In the genomic region with DNA sequence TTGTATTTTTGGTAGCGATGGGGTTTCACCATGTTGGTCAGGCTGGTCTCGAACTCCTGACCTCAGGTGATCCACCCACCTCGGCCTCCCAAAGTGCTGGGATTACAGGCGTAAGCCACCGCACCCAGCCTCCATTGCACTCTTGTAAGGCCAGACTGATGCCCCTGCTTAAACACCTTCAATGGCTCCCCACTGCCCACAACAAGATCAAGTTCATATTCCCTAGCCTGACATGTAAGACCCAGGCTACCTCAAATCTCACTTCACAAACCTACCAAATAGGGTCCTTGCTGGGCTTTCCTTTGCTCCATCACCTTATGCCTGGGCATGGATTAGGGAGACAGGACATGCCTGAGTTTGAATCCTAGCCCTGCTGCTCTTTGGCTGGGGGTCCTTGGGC, we compare ENCODE assay signal across 1 cellular context.
TF ChIP-seq lines count a peak whose summit lies in the region.

No MANE protein-coding gene starts in this region.

TF ChIP-seq in HepG2, 621 proteins besides CTCF, POLR2A, EP300 and RAD21:
- TF ChIP-seq ZNF138 (CRISPR knock-in tag; IDR thresholded peaks at IDR 0.05; ENCODE audit: low read depth) (no peak), KDM3A (CRISPR knock-in tag; IDR thresholded peaks at IDR 0.05; ENCODE audit: low read depth) (no peak), CBX5 (CRISPR knock-in tag; IDR thresholded peaks at IDR 0.05; ENCODE audit: borderline replicate concordance) (no peak), ZNF350 (CRISPR knock-in tag; IDR thresholded peaks at IDR 0.05; ENCODE audit: borderline replicate concordance, low read depth) (no peak), MTA3 (CRISPR knock-in tag; IDR thresholded peaks at IDR 0.05) (no peak), SAFB2 (CRISPR knock-in tag; IDR thresholded peaks at IDR 0.05; ENCODE audit: borderline replicate concordance, low read depth) (no peak), CCAR2 (optimal IDR thresholded peaks at IDR 0.05; ENCODE audit: low read depth, low read length) (no peak), GTF3A (CRISPR knock-in tag; conservative IDR thresholded peaks at IDR 0.05) (no peak), ZNF326 (CRISPR knock-in tag; IDR thresholded peaks at IDR 0.05; ENCODE audit: borderline replicate concordance) (no peak), RFX1 (IDR thresholded peaks at IDR 0.05) (no peak), RXRA (CRISPR knock-in tag; IDR thresholded peaks at IDR 0.05) (no peak), ZBTB20 (CRISPR knock-in tag; IDR thresholded peaks at IDR 0.05; ENCODE audit: borderline replicate concordance, low read depth) (no peak)
- TF ChIP-seq, protein P1, sequence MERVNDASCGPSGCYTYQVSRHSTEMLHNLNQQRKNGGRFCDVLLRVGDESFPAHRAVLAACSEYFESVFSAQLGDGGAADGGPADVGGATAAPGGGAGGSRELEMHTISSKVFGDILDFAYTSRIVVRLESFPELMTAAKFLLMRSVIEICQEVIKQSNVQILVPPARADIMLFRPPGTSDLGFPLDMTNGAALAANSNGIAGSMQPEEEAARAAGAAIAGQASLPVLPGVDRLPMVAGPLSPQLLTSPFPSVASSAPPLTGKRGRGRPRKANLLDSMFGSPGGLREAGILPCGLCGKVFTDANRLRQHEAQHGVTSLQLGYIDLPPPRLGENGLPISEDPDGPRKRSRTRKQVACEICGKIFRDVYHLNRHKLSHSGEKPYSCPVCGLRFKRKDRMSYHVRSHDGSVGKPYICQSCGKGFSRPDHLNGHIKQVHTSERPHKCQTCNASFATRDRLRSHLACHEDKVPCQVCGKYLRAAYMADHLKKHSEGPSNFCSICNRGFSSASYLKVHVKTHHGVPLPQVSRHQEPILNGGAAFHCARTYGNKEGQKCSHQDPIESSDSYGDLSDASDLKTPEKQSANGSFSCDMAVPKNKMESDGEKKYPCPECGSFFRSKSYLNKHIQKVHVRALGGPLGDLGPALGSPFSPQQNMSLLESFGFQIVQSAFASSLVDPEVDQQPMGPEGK (CRISPR knock-in tag; IDR thresholded peaks at IDR 0.05): no peak
- TF ChIP-seq, protein P2, sequence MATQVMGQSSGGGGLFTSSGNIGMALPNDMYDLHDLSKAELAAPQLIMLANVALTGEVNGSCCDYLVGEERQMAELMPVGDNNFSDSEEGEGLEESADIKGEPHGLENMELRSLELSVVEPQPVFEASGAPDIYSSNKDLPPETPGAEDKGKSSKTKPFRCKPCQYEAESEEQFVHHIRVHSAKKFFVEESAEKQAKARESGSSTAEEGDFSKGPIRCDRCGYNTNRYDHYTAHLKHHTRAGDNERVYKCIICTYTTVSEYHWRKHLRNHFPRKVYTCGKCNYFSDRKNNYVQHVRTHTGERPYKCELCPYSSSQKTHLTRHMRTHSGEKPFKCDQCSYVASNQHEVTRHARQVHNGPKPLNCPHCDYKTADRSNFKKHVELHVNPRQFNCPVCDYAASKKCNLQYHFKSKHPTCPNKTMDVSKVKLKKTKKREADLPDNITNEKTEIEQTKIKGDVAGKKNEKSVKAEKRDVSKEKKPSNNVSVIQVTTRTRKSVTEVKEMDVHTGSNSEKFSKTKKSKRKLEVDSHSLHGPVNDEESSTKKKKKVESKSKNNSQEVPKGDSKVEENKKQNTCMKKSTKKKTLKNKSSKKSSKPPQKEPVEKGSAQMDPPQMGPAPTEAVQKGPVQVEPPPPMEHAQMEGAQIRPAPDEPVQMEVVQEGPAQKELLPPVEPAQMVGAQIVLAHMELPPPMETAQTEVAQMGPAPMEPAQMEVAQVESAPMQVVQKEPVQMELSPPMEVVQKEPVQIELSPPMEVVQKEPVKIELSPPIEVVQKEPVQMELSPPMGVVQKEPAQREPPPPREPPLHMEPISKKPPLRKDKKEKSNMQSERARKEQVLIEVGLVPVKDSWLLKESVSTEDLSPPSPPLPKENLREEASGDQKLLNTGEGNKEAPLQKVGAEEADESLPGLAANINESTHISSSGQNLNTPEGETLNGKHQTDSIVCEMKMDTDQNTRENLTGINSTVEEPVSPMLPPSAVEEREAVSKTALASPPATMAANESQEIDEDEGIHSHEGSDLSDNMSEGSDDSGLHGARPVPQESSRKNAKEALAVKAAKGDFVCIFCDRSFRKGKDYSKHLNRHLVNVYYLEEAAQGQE (IDR thresholded peaks at IDR 0.05; ENCODE audit: borderline replicate concordance in 1 of 2, low read depth in 1 of 2, low read length in 2 of 2): no peak
